ENCODE assay signal across 9 cellular contexts in genomic region chr7:51369746-51370145, GRCh38. TPM values are rescaled to one million over a fixed set of nuclear protein-coding genes. Genes with fewer than 3 reads are reported as not detected.
DNase-seq lines count a peak whose midpoint lies in the region; ATAC-seq, FAIRE-seq and TF ChIP-seq lines count a peak whose summit lies in the region.
"Had no signal": no experiment of that assay in that cellular context is flagged by ENCODE, and none has a peak within 500 bp of the region (broad histone marks: within the 10 kb centered on the region; RNA-seq: fewer than 3 reads in every experiment).

No MANE protein-coding gene starts in this region.

- FAIRE-seq in D721Med (lab: Jason Lieb, UNC) = peak; percentile 89

- ATAC-seq in GM21528 (IDR thresholded peaks at IDR 0.05; ENCODE audit: low FRiP score, unreplicated experiment) (peak; percentile 47), left lobe of liver (peak; percentile 72), GM19452 (IDR thresholded peaks at IDR 0.05; ENCODE audit: unreplicated experiment) (no peak)
- ATAC-seq in activated T-helper 17 cell treated with anti-CD3 and anti-CD28 coated beads, Interleukin-2, amount 50 U/mL, for 72 hours (replicated peaks) = no peak

- H3K4me3 Mint-ChIP-seq in activated CD4-positive, alpha-beta memory T cell treated with anti-CD3 and anti-CD28 coated beads for 36 hours = no peak overlapping the region
- H3K4me3 Mint-ChIP-seq in activated T-helper 17 cell treated with anti-CD3 and anti-CD28 coated beads, Interleukin-2, amount 50 U/mL, for 72 hours = no peak overlapping the region

- DNase-seq in D721Med (ENCODE audit: insufficient read length, low spot score) (no peak), UCSD-AML1 (lab: John Stamatoyannopoulos, UW; ENCODE audit: unreplicated experiment) (peak; percentile 4), left lobe of liver (ENCODE audit: low spot score) (no peak), NCI-H2107 (lab: John Stamatoyannopoulos, UW) (no peak)
- DNase-seq in activated CD4-positive, alpha-beta memory T cell treated with anti-CD3 and anti-CD28 coated beads for 36 hours = no peak

- POLR2A ChIA-PET in activated CD4-positive, alpha-beta memory T cell treated with anti-CD3 and anti-CD28 coated beads for 36 hours (lab: Charles Lee) = no interaction called here

- H3K4me1 Mint-ChIP-seq in activated CD4-positive, alpha-beta memory T cell treated with anti-CD3 and anti-CD28 coated beads for 36 hours (ENCODE audit: low read depth) = no peaks in the 10 kb centered on the region
- no peaks in the 10 kb centered on the region for H3K4me1 Mint-ChIP-seq in activated T-helper 17 cell treated with anti-CD3 and anti-CD28 coated beads, Interleukin-2, amount 50 U/mL, for 72 hours

- CTCF ChIA-PET in activated CD4-positive, alpha-beta memory T cell treated with anti-CD3 and anti-CD28 coated beads for 36 hours (lab: Charles Lee) = interaction anchor here (1.1 to 2.0 kb wide), 2 partner anchors 207 to 209 kb away, joined by 3 to 10 read pairs; no protein-coding TSS in a partner anchor

- intact Hi-C loops in activated CD4-positive, alpha-beta memory T cell treated with anti-CD3 and anti-CD28 coated beads for 36 hours (cut with micrococcal nuclease) = loop anchor here (10.0 kb wide), 1 partner anchor 1275 kb away; the partner anchor contains the start of gene ZPBP

- no peaks in the 10 kb centered on the region for H3K36me3 Mint-ChIP-seq in activated CD4-positive, alpha-beta memory T cell treated with anti-CD3 and anti-CD28 coated beads for 36 hours
- no peaks in the 10 kb centered on the region for H3K36me3 Mint-ChIP-seq in activated T-helper 17 cell treated with anti-CD3 and anti-CD28 coated beads, Interleukin-2, amount 50 U/mL, for 72 hours (ENCODE audit: low read depth)

- H3K27me3 Mint-ChIP-seq in activated CD4-positive, alpha-beta memory T cell treated with anti-CD3 and anti-CD28 coated beads for 36 hours = no peaks in the 10 kb centered on the region
- no peaks in the 10 kb centered on the region for H3K27me3 Mint-ChIP-seq in activated T-helper 17 cell treated with anti-CD3 and anti-CD28 coated beads, Interleukin-2, amount 50 U/mL, for 72 hours

- TF ChIP-seq CTCF in D721Med (IDR thresholded peaks at IDR 0.05; ENCODE audit: insufficient read depth, missing control alignments) = peak; percentile 52

- no peak overlapping the region for H3K27ac Mint-ChIP-seq in activated CD4-positive, alpha-beta memory T cell treated with anti-CD3 and anti-CD28 coated beads for 36 hours
- H3K27ac Mint-ChIP-seq in activated T-helper 17 cell treated with anti-CD3 and anti-CD28 coated beads, Interleukin-2, amount 50 U/mL, for 72 hours = no peak overlapping the region

- H3K9me3 Mint-ChIP-seq in activated CD4-positive, alpha-beta memory T cell treated with anti-CD3 and anti-CD28 coated beads for 36 hours = no peaks in the 10 kb centered on the region
- H3K9me3 Mint-ChIP-seq in activated T-helper 17 cell treated with anti-CD3 and anti-CD28 coated beads, Interleukin-2, amount 50 U/mL, for 72 hours = no peaks in the 10 kb centered on the region

RNA-seq across cellular contexts. Expression of gene COBL, which starts 53.1 kb away (rescaled TPM):
- total RNA-seq in left lobe of liver = 38.3 TPM
- not detected for total RNA-seq in activated CD4-positive, alpha-beta memory T cell treated with anti-CD3 and anti-CD28 coated beads for 36 hours
- not detected for total RNA-seq in activated T-helper 17 cell treated with anti-CD3 and anti-CD28 coated beads, Interleukin-2, amount 50 U/mL, for 72 hours
- total RNA-seq: SJSA1 had no signal

Comparison
In these comparisons a context has a peak if more than half of its experiments do, and no peak if none do; other contexts are left out.
1. ATAC-seq: peak in GM21528 (single experiment) and left lobe of liver (single experiment); none in activated T-helper 17 cell treated with anti-CD3 and anti-CD28 coated beads, Interleukin-2, amount 50 U/mL, for 72 hours (single experiment) and GM19452 (single experiment).
2. RNA of gene COBL, which starts 53.1 kb away (total RNA-seq): 38.3 TPM in left lobe of liver (single experiment); not detected in activated CD4-positive, alpha-beta memory T cell treated with anti-CD3 and anti-CD28 coated beads for 36 hours and not detected in activated T-helper 17 cell treated with anti-CD3 and anti-CD28 coated beads, Interleukin-2, amount 50 U/mL, for 72 hours; every median in the first group is over 10 times any median in the second.